ENCODE assay signal across 8 cellular contexts in the genomic region with DNA sequence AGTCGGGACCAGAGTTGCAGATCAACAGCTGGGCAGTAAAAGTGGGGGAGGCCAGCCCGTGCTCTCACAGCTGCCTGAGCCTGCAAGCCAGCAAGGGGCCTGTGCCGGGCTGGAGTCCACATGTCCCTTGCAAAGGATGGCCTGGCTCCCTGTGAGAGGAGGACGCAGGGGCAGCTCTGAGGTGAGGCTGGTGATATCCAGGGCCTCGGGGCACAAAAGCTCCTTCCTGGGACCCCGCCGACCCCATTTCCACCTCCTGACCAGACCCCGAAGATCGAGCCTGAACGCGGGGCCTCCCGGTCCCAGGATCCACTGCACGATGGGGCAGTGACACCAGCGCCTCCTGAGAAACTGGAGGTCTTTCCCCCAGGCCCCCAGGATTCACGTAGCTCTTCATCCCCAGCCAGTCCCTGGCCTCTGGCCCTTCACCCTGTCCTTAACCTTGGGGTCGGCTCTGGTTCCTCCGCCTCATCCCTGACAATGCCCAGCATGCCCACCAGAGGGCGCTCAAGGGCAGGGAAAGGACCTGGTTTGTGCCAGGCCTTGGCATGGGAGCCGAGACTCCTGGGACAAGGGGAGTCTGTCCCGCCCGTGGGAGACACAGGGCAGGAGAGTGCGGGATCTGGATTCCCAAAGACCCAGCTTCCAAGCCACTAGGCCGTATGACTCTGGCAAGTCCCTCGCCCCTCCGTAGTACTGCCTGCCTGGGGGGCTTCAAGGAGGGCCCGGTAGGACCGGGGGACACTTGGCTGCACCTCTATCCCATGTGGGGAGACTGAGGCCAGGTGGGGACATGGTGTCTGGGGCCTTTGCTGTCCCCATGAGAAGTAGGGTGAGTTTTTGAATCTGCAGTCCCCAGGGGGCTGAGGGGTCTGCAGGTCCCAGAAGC. TPM values are rescaled to one million over a fixed set of nuclear protein-coding genes. Genes with fewer than 3 reads are reported as not detected.
A peak's percentile ranks its signal among the peaks of the same experiment; 100 is the strongest.
DNase-seq lines count a peak whose midpoint lies in the region; ATAC-seq and TF ChIP-seq lines count a peak whose summit lies in the region.

No MANE protein-coding gene starts in this region.

- H3K4me3 ChIP-seq in AG10803 (ENCODE audit: low read length): no peak overlapping the region
- H3K4me3 ChIP-seq in GM23338: no peak overlapping the region
- no peak overlapping the region for H3K4me3 ChIP-seq in fibroblast of villous mesenchyme (ENCODE audit: low read depth, low read length)
- no peak overlapping the region for H3K4me3 ChIP-seq in ovary
- H3K4me3 ChIP-seq in transverse colon: no peak overlapping the region

- WGBS in ovary, 3 donors: 34 to 36% (median 34%) methylated on average over 26 to 27 of the region's 27 CpGs
- WGBS in transverse colon (ENCODE audit: low coverage in 1 of 2), 2 donors: 36% methylated on average over 27 of the region's 27 CpGs; no CpG with 5 or more reads in 1 of the 2 donors

- H2AFZ ChIP-seq in GM23338: no peak overlapping the region

- peak; percentile 90 for TF ChIP-seq CTCF in AG10803 (conservative IDR thresholded peaks at IDR 0.05; ENCODE audit: low read length)
- peak; percentile 96 to 100 for TF ChIP-seq CTCF in GM23338 (conservative IDR thresholded peaks at IDR 0.05; ENCODE audit: low read depth in 2 of 2)
- TF ChIP-seq CTCF in fibroblast of villous mesenchyme (IDR thresholded peaks at IDR 0.05; ENCODE audit: insufficient read depth, low read depth, low read length): peak; percentile 97
- TF ChIP-seq CTCF in ovary (IDR thresholded peaks at IDR 0.05): peak; percentile 93 to 97 (median 97)
- TF ChIP-seq CTCF in transverse colon (IDR thresholded peaks at IDR 0.05): peak; percentile 96 to 99 (median 98)

- TF ChIP-seq POLR2A in ovary (IDR thresholded peaks at IDR 0.05) (no peak), transverse colon (IDR thresholded peaks at IDR 0.05) (no peak)

- no peaks in the 10 kb centered on the region for H3F3A ChIP-seq in GM23338 (replicated peaks; ENCODE audit: low read depth)

- intact Hi-C loops in activated T-helper 1 cell treated with anti-CD3 and anti-CD28 coated beads, Interleukin-12 subunit alpha, Interleukin-12 subunit beta, Interleukin-2, Interleukin-4 antibody, amounts not matched to agents 30 ng/mL and 10 ng/mL and 1 ng/mL, durations not matched to agents 14 hours and 24 hours and 36 hours (cut with micrococcal nuclease): loop anchor here (1.0 kb wide), 2 partner anchors 12 to 122 kb away; no protein-coding TSS in a partner anchor
- intact Hi-C loops in ovary (cut with DNase I): loop anchor here (5.0 to 10.0 kb wide), 6 partner anchors 300 to 550 kb away; a partner anchor contains a TSS
- intact Hi-C loops in transverse colon (cut with DNase I; ENCODE audit: low total_unique reads): loop anchor here (10.0 kb wide), 1 partner anchor 320 kb away; no protein-coding TSS in a partner anchor

- peak; percentile 92 for ATAC-seq in GM23338

- DNase-seq in AG10803 (ENCODE audit: low read depth): peak; percentile 64
- peak; percentile 82 for DNase-seq in GM23338 (ENCODE audit: low spot score)
- DNase-seq in RPMI7951 (ENCODE audit: low read depth): peak; percentile 67
- DNase-seq in activated T-helper 1 cell treated with anti-CD3 and anti-CD28 coated beads, Interleukin-12 subunit alpha, Interleukin-12 subunit beta, Interleukin-2, Interleukin-4 antibody, amounts not matched to agents 30 ng/mL and 10 ng/mL and 1 ng/mL, durations not matched to agents 14 hours and 24 hours and 36 hours (ENCODE audit: low spot score): peak; percentile 58
- DNase-seq in fibroblast of villous mesenchyme (ENCODE audit: low read depth): peak; percentile 66
- DNase-seq in ovary: peak; percentile 75 to 91 (median 89)
- DNase-seq in transverse colon: peak; percentile 83
- DNase-seq in NCI-H187 (lab: John Stamatoyannopoulos, UW): no peak

- peaks cover 2% of the 10 kb centered on the region; the same call in 1 of the 3 replicates for H3K4me1 Mint-ChIP-seq in GM23338
- H3K4me1 Mint-ChIP-seq in activated T-helper 1 cell treated with anti-CD3 and anti-CD28 coated beads, Interleukin-12 subunit alpha, Interleukin-12 subunit beta, Interleukin-2, Interleukin-4 antibody, amounts not matched to agents 30 ng/mL and 10 ng/mL and 1 ng/mL, durations not matched to agents 14 hours and 24 hours and 36 hours (ENCODE audit: low read depth): no peaks in the 10 kb centered on the region

- H3K4me3 Mint-ChIP-seq in GM23338: no peak overlapping the region
- H3K4me3 Mint-ChIP-seq in activated T-helper 1 cell treated with anti-CD3 and anti-CD28 coated beads, Interleukin-12 subunit alpha, Interleukin-12 subunit beta, Interleukin-2, Interleukin-4 antibody, amounts not matched to agents 30 ng/mL and 10 ng/mL and 1 ng/mL, durations not matched to agents 14 hours and 24 hours and 36 hours: no peak overlapping the region

- peaks cover 11% of the 10 kb centered on the region for H3K27me3 Mint-ChIP-seq in GM23338 (ENCODE audit: insufficient read depth, low read depth, poor library complexity)
- peaks cover 4% of the 10 kb centered on the region for H3K27me3 Mint-ChIP-seq in activated T-helper 1 cell treated with anti-CD3 and anti-CD28 coated beads, Interleukin-12 subunit alpha, Interleukin-12 subunit beta, Interleukin-2, Interleukin-4 antibody, amounts not matched to agents 30 ng/mL and 10 ng/mL and 1 ng/mL, durations not matched to agents 14 hours and 24 hours and 36 hours (ENCODE audit: insufficient read depth)

- TF ChIP-seq EP300 in ovary (IDR thresholded peaks at IDR 0.05): no peak
- no peak for TF ChIP-seq EP300 in transverse colon (IDR thresholded peaks at IDR 0.05; ENCODE audit: low read depth)

- no peak overlapping the region for H3K27ac ChIP-seq in GM23338 (ENCODE audit: low read depth)
- H3K27ac ChIP-seq in ovary: no peak overlapping the region
- H3K27ac ChIP-seq in transverse colon: no peak overlapping the region

- H3K9me3 Mint-ChIP-seq in GM23338: peaks cover 3% of the 10 kb centered on the region; the same call in 2 of the 3 replicates
- no peaks in the 10 kb centered on the region for H3K9me3 Mint-ChIP-seq in activated T-helper 1 cell treated with anti-CD3 and anti-CD28 coated beads, Interleukin-12 subunit alpha, Interleukin-12 subunit beta, Interleukin-2, Interleukin-4 antibody, amounts not matched to agents 30 ng/mL and 10 ng/mL and 1 ng/mL, durations not matched to agents 14 hours and 24 hours and 36 hours

- no peaks in the 10 kb centered on the region for H3K27me3 ChIP-seq in GM23338 (ENCODE audit: insufficient read depth)
- no peaks in the 10 kb centered on the region for H3K27me3 ChIP-seq in ovary
- no peaks in the 10 kb centered on the region for H3K27me3 ChIP-seq in transverse colon

- H4K20me1 ChIP-seq in GM23338 (replicated peaks; ENCODE audit: insufficient read depth): no peaks in the 10 kb centered on the region

- H3K79me2 ChIP-seq in GM23338 (replicated peaks; ENCODE audit: insufficient read depth): no peaks in the 10 kb centered on the region

- in situ Hi-C loops in transverse colon (cut with MboI; ENCODE audit: low pct_ligation_motif_present in 1 of 4, low pct_unique_long_range_greater_than_20kb in 1 of 4, low sequenced_read_pairs in 3 of 4): loop anchor here in 1 of 4 donors (5.0 kb wide), 1 partner anchor 123 kb away; no protein-coding TSS in a partner anchor

- no peaks in the 10 kb centered on the region for H3K36me3 ChIP-seq in GM23338 (ENCODE audit: insufficient read depth)
- no peaks in the 10 kb centered on the region for H3K36me3 ChIP-seq in ovary
- H3K36me3 ChIP-seq in transverse colon: no peaks in the 10 kb centered on the region

- H3K9me3 ChIP-seq in ovary: no peaks in the 10 kb centered on the region
- no peaks in the 10 kb centered on the region for H3K9me3 ChIP-seq in transverse colon

- no peak overlapping the region for H3K4me2 ChIP-seq in GM23338

- H3K36me3 Mint-ChIP-seq in GM23338 (ENCODE audit: low read depth): no peaks in the 10 kb centered on the region; the same call in 2 of the 3 replicates
- H3K36me3 Mint-ChIP-seq in activated T-helper 1 cell treated with anti-CD3 and anti-CD28 coated beads, Interleukin-12 subunit alpha, Interleukin-12 subunit beta, Interleukin-2, Interleukin-4 antibody, amounts not matched to agents 30 ng/mL and 10 ng/mL and 1 ng/mL, durations not matched to agents 14 hours and 24 hours and 36 hours (ENCODE audit: low read depth): no peaks in the 10 kb centered on the region

- no peak overlapping the region for H3K27ac Mint-ChIP-seq in GM23338
- H3K27ac Mint-ChIP-seq in activated T-helper 1 cell treated with anti-CD3 and anti-CD28 coated beads, Interleukin-12 subunit alpha, Interleukin-12 subunit beta, Interleukin-2, Interleukin-4 antibody, amounts not matched to agents 30 ng/mL and 10 ng/mL and 1 ng/mL, durations not matched to agents 14 hours and 24 hours and 36 hours: no peak overlapping the region

- H3K4me1 ChIP-seq in GM23338 (ENCODE audit: insufficient read depth) (no peaks in the 10 kb centered on the region), ovary (ENCODE audit: insufficient read depth) (peaks cover 17% of the 10 kb centered on the region), transverse colon (peaks cover 16 to 49% (median 34%) of the 10 kb centered on the region in 4 donors)

- H3K9me2 ChIP-seq in GM23338 (ENCODE audit: insufficient read depth): no peaks in the 10 kb centered on the region; the same call in 1 of the 2 replicates

TF ChIP-seq in GM23338, 12 proteins besides CTCF, POLR2A, EP300 and RAD21 (continues in another document):
- no peak for TF ChIP-seq POLR2AphosphoS5 (IDR thresholded peaks at IDR 0.05; ENCODE audit: low read depth)
- TF ChIP-seq, protein P1, sequence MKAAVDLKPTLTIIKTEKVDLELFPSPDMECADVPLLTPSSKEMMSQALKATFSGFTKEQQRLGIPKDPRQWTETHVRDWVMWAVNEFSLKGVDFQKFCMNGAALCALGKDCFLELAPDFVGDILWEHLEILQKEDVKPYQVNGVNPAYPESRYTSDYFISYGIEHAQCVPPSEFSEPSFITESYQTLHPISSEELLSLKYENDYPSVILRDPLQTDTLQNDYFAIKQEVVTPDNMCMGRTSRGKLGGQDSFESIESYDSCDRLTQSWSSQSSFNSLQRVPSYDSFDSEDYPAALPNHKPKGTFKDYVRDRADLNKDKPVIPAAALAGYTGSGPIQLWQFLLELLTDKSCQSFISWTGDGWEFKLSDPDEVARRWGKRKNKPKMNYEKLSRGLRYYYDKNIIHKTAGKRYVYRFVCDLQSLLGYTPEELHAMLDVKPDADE (IDR thresholded peaks at IDR 0.05): no peak
- TF ChIP-seq ZNF114 (CRISPR knock-in tag; IDR thresholded peaks at IDR 0.05): no peak
- no peak for TF ChIP-seq EZH2 (IDR thresholded peaks at IDR 0.05; ENCODE audit: low read depth, unreplicated experiment)
- no peak for TF ChIP-seq JUNB (IDR thresholded peaks at IDR 0.05; ENCODE audit: unreplicated experiment)

RNA-seq across cellular contexts. Expression of a gene that starts 17.8 kb away (rescaled TPM):
- 0.10 and 3.0 TPM in 2 replicates for total RNA-seq in GM23338 (2014; rRNA removed; shearing (Covaris generic))
- polyA plus RNA-seq in GM23338 (2016; fragmentation: Nextera tagmentation; extraction: Ambion mirVana): 0.17 TPM in 1 of 2 replicates, not detected in the other
- 17.3 and 21.3 TPM in 2 replicates for total RNA-seq in RPMI7951 (2014; rRNA removed; shearing (Covaris generic))
- not detected in 2 replicates for total RNA-seq in activated T-helper 1 cell treated with anti-CD3 and anti-CD28 coated beads, Interleukin-12 subunit alpha, Interleukin-12 subunit beta, Interleukin-2, Interleukin-4 antibody, amounts not matched to agents 30 ng/mL and 10 ng/mL and 1 ng/mL, durations not matched to agents 14 hours and 24 hours and 36 hours
- under 0.01 and 0.64 TPM in 2 replicates for total RNA-seq in fibroblast of villous mesenchyme
- 1 to 10 TPM in 1 of 7 donors, under 1 TPM in 3, not detected in 3; 0.22 to 2.5 (median 0.59) TPM for total RNA-seq in ovary
- not detected for polyA plus RNA-seq in ovary
- not detected for total RNA-seq in transverse colon

Comparison
In these comparisons a context has a peak if more than half of its experiments do, and no peak if none do; other contexts are left out.
1. DNase-seq: peak in AG10803 (single experiment), GM23338 (single experiment), RPMI7951 (single experiment), activated T-helper 1 cell treated with anti-CD3 and anti-CD28 coated beads, Interleukin-12 subunit alpha, Interleukin-12 subunit beta, Interleukin-2, Interleukin-4 antibody, amounts not matched to agents 30 ng/mL and 10 ng/mL and 1 ng/mL, durations not matched to agents 14 hours and 24 hours and 36 hours (single experiment), fibroblast of villous mesenchyme (single experiment), ovary (5 of 5) and transverse colon (single experiment); none in NCI-H187 (0 of 2).
2. Peak in every context shown above with its lines, with median percentiles within 50 percentile points of each other: CTCF ChIP-seq.